ENCODE assay signal across 8 cellular contexts in the genomic region with DNA sequence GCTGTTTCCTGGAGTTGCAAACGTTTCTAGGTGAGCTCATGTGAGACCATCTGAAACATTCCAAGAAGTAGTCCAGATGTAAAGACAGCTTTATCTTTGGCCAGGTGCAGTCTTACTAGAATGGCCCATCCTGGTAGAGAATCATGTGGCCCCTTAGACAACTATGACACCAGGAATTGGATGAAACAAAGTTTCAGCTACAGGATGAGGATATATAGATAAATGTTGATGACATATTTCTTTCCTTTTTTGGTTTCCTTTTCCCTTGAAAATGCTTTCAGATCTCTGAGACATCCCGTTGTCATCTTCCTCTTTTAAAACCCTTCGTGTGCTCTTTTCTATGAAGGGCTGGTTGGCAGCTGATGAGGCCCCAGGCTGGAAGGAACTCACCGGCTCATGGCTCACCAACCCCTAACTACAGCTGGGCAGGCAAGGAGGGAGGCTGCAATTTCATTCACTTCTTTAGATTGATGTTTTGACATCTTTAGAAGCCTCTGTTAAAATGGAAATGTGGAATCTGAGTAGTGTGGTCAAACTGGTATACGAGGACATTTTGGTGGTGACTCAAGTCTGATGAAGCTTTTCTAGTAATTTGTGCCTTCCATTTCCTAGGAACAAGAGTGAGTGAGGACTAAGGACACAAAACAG.
A peak's percentile ranks its signal among the peaks of the same experiment; 100 is the strongest.
DNase-seq lines count a peak whose midpoint lies in the region; ATAC-seq, FAIRE-seq and TF ChIP-seq lines count a peak whose summit lies in the region.
"Had no signal": no experiment of that assay in that cellular context is flagged by ENCODE, and none has a peak within 500 bp of the region (broad histone marks: within the 10 kb centered on the region; RNA-seq: fewer than 3 reads in every experiment).

No MANE protein-coding gene starts in this region.

- no peak overlapping the region for H3K9ac ChIP-seq in skeletal muscle satellite cell (ENCODE audit: low read depth, low read length)
- no peak overlapping the region for H3K9ac ChIP-seq in H9 (ENCODE audit: extremely low read depth, insufficient read length, low read length)

- peaks cover 15% of the 10 kb centered on the region for H3K4me1 ChIP-seq in skeletal muscle satellite cell (ENCODE audit: control insufficient read depth, insufficient read depth, low read length)
- H3K4me1 ChIP-seq in H9 (ENCODE audit: insufficient read depth, low read length), result no peaks in the 10 kb centered on the region

- no peaks in the 10 kb centered on the region for H3K9me3 Mint-ChIP-seq in dendritic cell treated with granulocyte-macrophage colony-stimulating factor and Interleukin-4, amounts not matched to agents 40 ng/mL and 50 ng/mL, for 4 days
- H3K9me3 Mint-ChIP-seq in H9, result no peaks in the 10 kb centered on the region

- H3K4me2 ChIP-seq in skeletal muscle satellite cell (ENCODE audit: low read length) (peak overlapping the region; percentile 11), H9 (ENCODE audit: insufficient read depth, insufficient read length, low read length) (no peak overlapping the region)

- peak; percentile 39 for ATAC-seq in GM21360 (IDR thresholded peaks at IDR 0.05; ENCODE audit: unreplicated experiment)
- no peak for ATAC-seq in GM18870 (IDR thresholded peaks at IDR 0.05; ENCODE audit: unreplicated experiment)

- no peak overlapping the region for H4K5ac ChIP-seq in H9 (ENCODE audit: insufficient read length, low read depth, low read length)

- H2BK5ac ChIP-seq in H9 (ENCODE audit: insufficient read length, low read length), result no peak overlapping the region

- no peak for TF ChIP-seq CTCF in H9 (conservative IDR thresholded peaks at IDR 0.05)

- peak overlapping the region; percentile 74 for H3K27ac Mint-ChIP-seq in dendritic cell treated with granulocyte-macrophage colony-stimulating factor and Interleukin-4, amounts not matched to agents 40 ng/mL and 50 ng/mL, for 4 days
- H3K27ac Mint-ChIP-seq in H9, result no peak overlapping the region

- no peak overlapping the region for H2AK5ac ChIP-seq in H9 (ENCODE audit: insufficient read length, low read length)

- no peak overlapping the region for H2BK20ac ChIP-seq in H9 (ENCODE audit: low read depth, low read length, poor library complexity, severe bottlenecking)

- no peaks in the 10 kb centered on the region for H3K36me3 Mint-ChIP-seq in dendritic cell treated with granulocyte-macrophage colony-stimulating factor and Interleukin-4, amounts not matched to agents 40 ng/mL and 50 ng/mL, for 4 days (ENCODE audit: low read depth)
- no peaks in the 10 kb centered on the region for H3K36me3 Mint-ChIP-seq in H9 (ENCODE audit: insufficient read depth in 1 of 3, low read depth in 3 of 3)

- no peaks in the 10 kb centered on the region for H3K36me3 ChIP-seq in skeletal muscle satellite cell (ENCODE audit: insufficient read depth, low read length)

- H3K79me1 ChIP-seq in H9 (ENCODE audit: insufficient read depth, low read depth, low read length, poor library complexity, severe bottlenecking), result no peaks in the 10 kb centered on the region

- no peak overlapping the region for H2BK12ac ChIP-seq in H9 (ENCODE audit: insufficient read length, low read depth, low read length)

- H3K23me2 ChIP-seq in H9 (ENCODE audit: insufficient read length, low read depth, low read length, poor library complexity, severe bottlenecking), result no peaks in the 10 kb centered on the region

- FAIRE-seq in RCC 7860 (lab: Jason Lieb, UNC), result no peak
- FAIRE-seq: islet of Langerhans had no signal

- no peak overlapping the region for H3K27ac ChIP-seq in H9 (ENCODE audit: insufficient read length, low read depth, low read length)

- no peak overlapping the region for H3K4me3 Mint-ChIP-seq in dendritic cell treated with granulocyte-macrophage colony-stimulating factor and Interleukin-4, amounts not matched to agents 40 ng/mL and 50 ng/mL, for 4 days
- H3K4me3 Mint-ChIP-seq in H9, result no peak overlapping the region

- no peak overlapping the region for H4K8ac ChIP-seq in H9 (replicated peaks; ENCODE audit: insufficient read length, low read depth, low read length)

- H3K14ac ChIP-seq in H9 (ENCODE audit: insufficient read depth, low read length), result no peak overlapping the region

- no peak overlapping the region for H3K18ac ChIP-seq in H9 (ENCODE audit: insufficient read length, low read depth, low read length)

- H2BK120ac ChIP-seq in H9 (ENCODE audit: low read depth, low read length, poor library complexity, severe bottlenecking), result no peak overlapping the region

- H4K91ac ChIP-seq in H9 (ENCODE audit: insufficient read length, low read depth, low read length), result no peak overlapping the region

- intact Hi-C loops in dendritic cell treated with granulocyte-macrophage colony-stimulating factor and Interleukin-4, amounts not matched to agents 40 ng/mL and 50 ng/mL, for 4 days (cut with micrococcal nuclease), result no loop called here

- H3K4ac ChIP-seq in H9 (ENCODE audit: low read depth, low read length), result no peak overlapping the region

- DNase-seq in RCC 7860 (ENCODE audit: low spot score) (peak; percentile 44), 8988T (no peak), H9 (no peak)

- no peak overlapping the region for H3K4me3 ChIP-seq in skeletal muscle satellite cell (ENCODE audit: low read length)

- H3K4me1 Mint-ChIP-seq in dendritic cell treated with granulocyte-macrophage colony-stimulating factor and Interleukin-4, amounts not matched to agents 40 ng/mL and 50 ng/mL, for 4 days (ENCODE audit: low read depth), result peaks cover 37% of the 10 kb centered on the region
- H3K4me1 Mint-ChIP-seq in H9, result peaks cover 12 to 18% of the 10 kb centered on the region in 2 experiments

- no peak overlapping the region for H2AFZ ChIP-seq in H9 (ENCODE audit: low read length)

- H3K9me3 ChIP-seq in skeletal muscle satellite cell (replicated peaks; ENCODE audit: low read length) (no peaks in the 10 kb centered on the region), H9 (ENCODE audit: control insufficient read depth, low read depth, low read length) (no peaks in the 10 kb centered on the region)

- peaks cover 29% of the 10 kb centered on the region for H3K27me3 Mint-ChIP-seq in dendritic cell treated with granulocyte-macrophage colony-stimulating factor and Interleukin-4, amounts not matched to agents 40 ng/mL and 50 ng/mL, for 4 days
- no peaks in the 10 kb centered on the region for H3K27me3 Mint-ChIP-seq in H9 (ENCODE audit: low read depth)

- H3K79me2 ChIP-seq in H9 (ENCODE audit: insufficient read depth, low read length), result no peaks in the 10 kb centered on the region

- H3T11ph ChIP-seq in H9 (ENCODE audit: low read length), result no peak overlapping the region

- H3K23ac ChIP-seq in H9 (ENCODE audit: insufficient read length, low read depth, low read length), result no peak overlapping the region

- no peaks in the 10 kb centered on the region for H4K20me1 ChIP-seq in H9 (ENCODE audit: control insufficient read depth, insufficient read depth, insufficient read length)

- no peaks in the 10 kb centered on the region for H3K27me3 ChIP-seq in skeletal muscle satellite cell (ENCODE audit: control insufficient read depth, insufficient read depth, low read length)
- no peaks in the 10 kb centered on the region for H3K27me3 ChIP-seq in H9 (ENCODE audit: insufficient read depth, low read length)

- WGBS in H9 (ENCODE audit: extremely low coverage, insufficient read length, low lambda C conversion rate), result no CpG with 5 or more reads among the region's 5 CpGs

- no peak overlapping the region for H2BK15ac ChIP-seq in H9 (ENCODE audit: low read depth, low read length)

- H3K56ac ChIP-seq in H9 (ENCODE audit: insufficient read length, low read depth, low read length), result no peak overlapping the region
